ENCODE assay signal across 14 cellular contexts in the genomic region with DNA sequence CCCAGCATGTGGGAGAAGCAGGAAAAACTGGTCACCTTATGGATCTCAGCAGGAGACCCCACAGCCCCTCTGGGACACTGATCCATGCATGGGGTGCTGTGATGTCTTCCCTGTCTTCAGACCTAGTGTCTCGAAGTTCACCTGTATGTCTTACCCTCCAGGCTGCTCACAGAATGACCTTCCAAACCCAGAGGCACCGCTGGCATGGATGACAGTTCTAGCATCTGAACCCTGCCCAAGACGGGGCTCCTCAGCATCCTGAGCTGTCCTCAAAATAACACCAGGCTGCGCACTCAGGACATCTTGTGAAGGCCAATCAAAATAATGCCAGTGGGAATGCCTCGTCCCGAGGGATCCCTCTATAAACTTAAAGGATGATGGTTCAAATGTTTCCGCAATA.
A peak's percentile ranks its signal among the peaks of the same experiment; 100 is the strongest.
DNase-seq lines count a peak whose midpoint lies in the region; ATAC-seq and TF ChIP-seq lines count a peak whose summit lies in the region.
"Had no signal": no experiment of that assay in that cellular context is flagged by ENCODE, and none has a peak within 500 bp of the region (broad histone marks: within the 10 kb centered on the region; RNA-seq: fewer than 3 reads in every experiment).

No MANE protein-coding gene starts in this region.

- H3K36me3 ChIP-seq in left ventricle myocardium inferior (no peaks in the 10 kb centered on the region), suprapubic skin (no peaks in the 10 kb centered on the region)
- H3K36me3 ChIP-seq: BLaER1 had no signal

- peaks cover 25% of the 10 kb centered on the region for H3K9me3 ChIP-seq in left ventricle myocardium inferior (replicated peaks)
- H3K9me3 ChIP-seq in suprapubic skin: no peaks in the 10 kb centered on the region

- ATAC-seq in GM21381 (IDR thresholded peaks at IDR 0.05; ENCODE audit: unreplicated experiment): no peak

- TF ChIP-seq EP300 in suprapubic skin (IDR thresholded peaks at IDR 0.05): no peak

- no peak for TF ChIP-seq POLR2A in suprapubic skin (IDR thresholded peaks at IDR 0.05)

- peak; percentile 26 for DNase-seq in cardiac septum (ENCODE audit: low spot score)
- no peak for DNase-seq in left ventricle myocardium inferior
- peak; percentile 60 for DNase-seq in mesenteric fat pad (ENCODE audit: low spot score)
- DNase-seq in suprapubic skin (ENCODE audit: low spot score in 2 of 2): peak; percentile 33 to 54
- DNase-seq in dermis blood vessel endothelial cell: no peak
- no peak for DNase-seq in cortex of kidney (lab: John Stamatoyannopoulos, UW)
- DNase-seq: 8988T; Calu3; CD4-positive, alpha-beta memory T cell; DMS79 treated with DMSO at 0.1 percent for 48 hours; GF-D8; H9 had no signal

- no peak overlapping the region for H3K27ac ChIP-seq in left ventricle myocardium inferior (replicated peaks)
- no peak overlapping the region for H3K27ac ChIP-seq in suprapubic skin
- H3K27ac ChIP-seq: BLaER1 had no signal

- TF ChIP-seq CTCF in left ventricle myocardium inferior (IDR thresholded peaks at IDR 0.05; ENCODE audit: borderline replicate concordance): no peak
- TF ChIP-seq CTCF in suprapubic skin (IDR thresholded peaks at IDR 0.05): no peak

- WGBS in suprapubic skin: 82% methylated on average over 7 of the region's 7 CpGs

- H3K4me3 ChIP-seq in left ventricle myocardium inferior (no peak overlapping the region), suprapubic skin (no peak overlapping the region)
- H3K4me3 ChIP-seq: BLaER1 had no signal

- H3K27me3 ChIP-seq in left ventricle myocardium inferior (ENCODE audit: low read depth) (peaks cover 41% of the 10 kb centered on the region), suprapubic skin (peaks cover 12% of the 10 kb centered on the region)
- H3K27me3 ChIP-seq: BLaER1 had no signal

- H3K4me1 ChIP-seq in left ventricle myocardium inferior: no peaks in the 10 kb centered on the region
- no peaks in the 10 kb centered on the region for H3K4me1 ChIP-seq in suprapubic skin
- H3K4me1 ChIP-seq: BLaER1 had no signal

- intact Hi-C loops in cardiac septum (cut with DNase I) (no loop called here), left ventricle myocardium inferior (cut with micrococcal nuclease) (no loop called here)

Comparison
In these comparisons a context has a peak if more than half of its experiments do, and no peak if none do; other contexts are left out.
1. DNase-seq: peak in cardiac septum (single experiment), mesenteric fat pad (single experiment) and suprapubic skin (2 of 2); none in left ventricle myocardium inferior (single experiment), dermis blood vessel endothelial cell (single experiment) and cortex of kidney (single experiment).